34 cellular contexts compared by ENCODE assay signal in the genomic region with DNA sequence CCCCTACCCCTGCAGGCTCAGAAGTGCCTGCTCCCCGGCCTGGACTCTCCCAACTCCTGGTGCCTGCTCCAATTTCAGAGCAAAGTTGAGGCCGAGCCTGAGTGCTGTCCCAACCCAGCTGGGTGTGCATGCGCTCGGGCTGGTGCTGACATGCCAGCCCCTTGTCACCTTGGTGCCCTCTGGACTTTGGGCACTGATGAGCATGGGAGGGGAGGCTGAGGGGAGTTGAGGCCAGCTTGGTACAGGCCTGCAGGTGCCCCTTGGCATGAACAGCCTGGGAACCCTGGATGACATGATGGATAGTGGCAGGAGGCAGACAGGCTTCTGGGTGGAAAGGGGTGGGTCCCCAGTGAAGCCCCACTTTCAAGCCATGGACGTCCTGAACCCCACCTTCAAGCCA.
"Had no signal": no experiment of that assay in that cellular context is flagged by ENCODE, and none has a peak within 500 bp of the region (broad histone marks: within the 10 kb centered on the region; RNA-seq: fewer than 3 reads in every experiment).

No MANE protein-coding gene starts in this region.

- H3K27ac Mint-ChIP-seq: activated B cell treated with CpG ODN at 0.5 μM for 24 hours; activated CD8-positive, alpha-beta T cell treated with anti-CD3 and anti-CD28 coated beads for 36 hours; activated naive CD8-positive, alpha-beta T cell; activated T-helper 17 cell treated with anti-CD3 and anti-CD28 coated beads, Interleukin-2, amount 50 U/mL, for 72 hours; brain; dendritic cell treated with granulocyte-macrophage colony-stimulating factor and Interleukin-4, amounts not matched to agents 40 ng/mL and 50 ng/mL, for 4 days; endodermal cell; T-cell; T-helper 1 cell treated with Interleukin-12 subunit alpha and Interleukin-12 subunit beta and Interleukin-4 antibody, amounts not matched to agents 30 μg/mL and 1 μg/mL, for 36 hours; T-helper 2 cell treated with Interferon-gamma antibody and Interleukin-4, amounts not matched to agents 5 μg/mL and 100 μg/mL, for 36 hours had no signal

- H3K9me3 Mint-ChIP-seq: activated CD8-positive, alpha-beta T cell treated with anti-CD3 and anti-CD28 coated beads for 36 hours; endodermal cell; T-helper 1 cell treated with Interleukin-12 subunit alpha and Interleukin-12 subunit beta and Interleukin-4 antibody, amounts not matched to agents 30 μg/mL and 1 μg/mL, for 36 hours; T-helper 2 cell treated with Interferon-gamma antibody and Interleukin-4, amounts not matched to agents 5 μg/mL and 100 μg/mL, for 36 hours had no signal

- H3K4me1 Mint-ChIP-seq: activated B cell treated with CpG ODN at 0.5 μM for 24 hours; activated T-helper 17 cell treated with anti-CD3 and anti-CD28 coated beads, Interleukin-2, amount 50 U/mL, for 72 hours; T-cell had no signal

- H3K4me1 ChIP-seq: ascending aorta, breast epithelium had no signal

- ATAC-seq: activated CD4-positive, CD25-positive, alpha-beta regulatory T cell treated with anti-CD3 and anti-CD28 coated beads, Interleukin-2, amount 50 U/mL, for 24 hours; activated CD8-positive, alpha-beta T cell treated with anti-CD3 and anti-CD28 coated beads for 36 hours; activated T-cell treated with anti-CD3 and anti-CD28 coated beads, Interleukin-2, amount 50 U/mL, for 4 hours; activated T-helper 17 cell treated with anti-CD3 and anti-CD28 coated beads, Interleukin-2, amount 50 U/mL, for 72 hours; esophagus mucosa; T-cell had no signal

- H3K4me3 Mint-ChIP-seq: activated B cell treated with CpG ODN at 0.5 μM for 24 hours; activated CD8-positive, alpha-beta T cell treated with anti-CD3 and anti-CD28 coated beads for 36 hours; activated naive CD8-positive, alpha-beta T cell; activated T-cell treated with anti-CD3 and anti-CD28 coated beads, Interleukin-2, amount 50 U/mL, for 4 hours; activated T-helper 17 cell treated with anti-CD3 and anti-CD28 coated beads, Interleukin-2, amount 50 U/mL, for 72 hours; brain; dendritic cell treated with granulocyte-macrophage colony-stimulating factor and Interleukin-4, amounts not matched to agents 40 ng/mL and 50 ng/mL, for 4 days; endodermal cell; T-cell; T-helper 1 cell treated with Interleukin-12 subunit alpha and Interleukin-12 subunit beta and Interleukin-4 antibody, amounts not matched to agents 30 μg/mL and 1 μg/mL, for 36 hours; T-helper 2 cell treated with Interferon-gamma antibody and Interleukin-4, amounts not matched to agents 5 μg/mL and 100 μg/mL, for 36 hours had no signal

- H3K27me3 ChIP-seq: ascending aorta, breast epithelium, cardiac muscle cell, dorsolateral prefrontal cortex had no signal

- H3K27ac ChIP-seq: ascending aorta, breast epithelium, cardiac muscle cell, coronary artery, dorsolateral prefrontal cortex, WERI-Rb-1 had no signal

- H3K4me3 ChIP-seq: ascending aorta, breast epithelium, cardiac muscle cell, coronary artery, dorsolateral prefrontal cortex had no signal

- H3K36me3 Mint-ChIP-seq: activated naive CD8-positive, alpha-beta T cell; brain; T-cell had no signal

- DNase-seq: activated B cell treated with CpG ODN at 0.5 μM for 24 hours; activated CD4-positive, alpha-beta T cell treated with anti-CD3 and anti-CD28 coated beads for 48 hours; activated CD4-positive, alpha-beta T cell treated with anti-CD3 and anti-CD28 coated beads, Interleukin-2, amount 50 U/mL, for 1 hour; activated CD4-positive, alpha-beta T cell treated with anti-CD3 and anti-CD28 coated beads, Interleukin-2, amount 50 U/mL, for 48 hours; activated CD8-positive, alpha-beta memory T cell treated with anti-CD3 and anti-CD28 coated beads for 24 hours; activated CD8-positive, alpha-beta T cell treated with anti-CD3 and anti-CD28 coated beads for 36 hours; activated effector memory CD4-positive, alpha-beta T cell treated with Interleukin-2 at 50 U/mL for 16 hours; activated gamma-delta T cell treated with Interleukin-2 at 50 U/mL for 16 hours; activated naive CD4-positive, alpha-beta T cell treated with anti-CD3 and anti-CD28 coated beads, Interleukin-2, amount 50 U/mL, for 16 hours; activated naive CD4-positive, alpha-beta T cell treated with Interleukin-2 at 50 U/mL for 16 hours; activated T-cell treated with anti-CD3 and anti-CD28 coated beads, Interleukin-2, amount 50 U/mL, for 4 hours; amygdala; central memory CD4-positive, alpha-beta T cell; cerebellar nuclear complex; dorsolateral prefrontal cortex; effector memory CD4-positive, alpha-beta T cell; endodermal cell; foreskin fibroblast; SW 1271; T-cell; T1000; WERI-Rb-1 had no signal

- H3K9me3 ChIP-seq: ascending aorta, breast epithelium had no signal

- H3K36me3 ChIP-seq: ascending aorta, cardiac muscle cell, WERI-Rb-1 had no signal
